ENCODE assay signal across 1 cellular context in genomic region chr17:48830840-48831548, GRCh38.
A peak's percentile ranks its signal among the peaks of the same experiment; 100 is the strongest.
TF ChIP-seq lines count a peak whose summit lies in the region.

CALCOCO2 (plus strand) TSS chr17:48831035; CDS start chr17:48841708, 10,673 bp downstream.

TF ChIP-seq in HCT116, 20 proteins besides CTCF, POLR2A, EP300 and RAD21 (continued from another document):
- peak; percentile 26 for TF ChIP-seq ZBTB33 (IDR thresholded peaks at IDR 0.05; ENCODE audit: extremely low read depth, insufficient replicate concordance, low read length)
- TF ChIP-seq SP1 (IDR thresholded peaks at IDR 0.05; ENCODE audit: low read depth): peak; percentile 87
- no peak for TF ChIP-seq EZH2 (IDR thresholded peaks at IDR 0.05)
- TF ChIP-seq ZNF274 (IDR thresholded peaks at IDR 0.05; ENCODE audit: low read depth, low read length): no peak
- peak; percentile 91 for TF ChIP-seq ZFX (IDR thresholded peaks at IDR 0.05)
- peak; percentile 45 for TF ChIP-seq YY1 (IDR thresholded peaks at IDR 0.05; ENCODE audit: extremely low read depth, insufficient replicate concordance, low read depth, low read length)
- peak; percentile 98 for TF ChIP-seq POLR2AphosphoS5 (IDR thresholded peaks at IDR 0.05; ENCODE audit: low read depth, low read length)
- TF ChIP-seq CEBPB (IDR thresholded peaks at IDR 0.05; ENCODE audit: low read depth): peak; percentile 87
- TF ChIP-seq CBX3 (IDR thresholded peaks at IDR 0.05; ENCODE audit: low read depth): no peak
